Comparison of ENCODE assay signal across 1 cellular context in genomic region chr1:221919341-221919740, GRCh38.
TF ChIP-seq lines count a peak whose summit lies in the region.

No MANE protein-coding gene starts in this region.

TF ChIP-seq in GM23338, 12 proteins besides CTCF, POLR2A, EP300 and RAD21 (continued from another document):
- TF ChIP-seq, protein P1, sequence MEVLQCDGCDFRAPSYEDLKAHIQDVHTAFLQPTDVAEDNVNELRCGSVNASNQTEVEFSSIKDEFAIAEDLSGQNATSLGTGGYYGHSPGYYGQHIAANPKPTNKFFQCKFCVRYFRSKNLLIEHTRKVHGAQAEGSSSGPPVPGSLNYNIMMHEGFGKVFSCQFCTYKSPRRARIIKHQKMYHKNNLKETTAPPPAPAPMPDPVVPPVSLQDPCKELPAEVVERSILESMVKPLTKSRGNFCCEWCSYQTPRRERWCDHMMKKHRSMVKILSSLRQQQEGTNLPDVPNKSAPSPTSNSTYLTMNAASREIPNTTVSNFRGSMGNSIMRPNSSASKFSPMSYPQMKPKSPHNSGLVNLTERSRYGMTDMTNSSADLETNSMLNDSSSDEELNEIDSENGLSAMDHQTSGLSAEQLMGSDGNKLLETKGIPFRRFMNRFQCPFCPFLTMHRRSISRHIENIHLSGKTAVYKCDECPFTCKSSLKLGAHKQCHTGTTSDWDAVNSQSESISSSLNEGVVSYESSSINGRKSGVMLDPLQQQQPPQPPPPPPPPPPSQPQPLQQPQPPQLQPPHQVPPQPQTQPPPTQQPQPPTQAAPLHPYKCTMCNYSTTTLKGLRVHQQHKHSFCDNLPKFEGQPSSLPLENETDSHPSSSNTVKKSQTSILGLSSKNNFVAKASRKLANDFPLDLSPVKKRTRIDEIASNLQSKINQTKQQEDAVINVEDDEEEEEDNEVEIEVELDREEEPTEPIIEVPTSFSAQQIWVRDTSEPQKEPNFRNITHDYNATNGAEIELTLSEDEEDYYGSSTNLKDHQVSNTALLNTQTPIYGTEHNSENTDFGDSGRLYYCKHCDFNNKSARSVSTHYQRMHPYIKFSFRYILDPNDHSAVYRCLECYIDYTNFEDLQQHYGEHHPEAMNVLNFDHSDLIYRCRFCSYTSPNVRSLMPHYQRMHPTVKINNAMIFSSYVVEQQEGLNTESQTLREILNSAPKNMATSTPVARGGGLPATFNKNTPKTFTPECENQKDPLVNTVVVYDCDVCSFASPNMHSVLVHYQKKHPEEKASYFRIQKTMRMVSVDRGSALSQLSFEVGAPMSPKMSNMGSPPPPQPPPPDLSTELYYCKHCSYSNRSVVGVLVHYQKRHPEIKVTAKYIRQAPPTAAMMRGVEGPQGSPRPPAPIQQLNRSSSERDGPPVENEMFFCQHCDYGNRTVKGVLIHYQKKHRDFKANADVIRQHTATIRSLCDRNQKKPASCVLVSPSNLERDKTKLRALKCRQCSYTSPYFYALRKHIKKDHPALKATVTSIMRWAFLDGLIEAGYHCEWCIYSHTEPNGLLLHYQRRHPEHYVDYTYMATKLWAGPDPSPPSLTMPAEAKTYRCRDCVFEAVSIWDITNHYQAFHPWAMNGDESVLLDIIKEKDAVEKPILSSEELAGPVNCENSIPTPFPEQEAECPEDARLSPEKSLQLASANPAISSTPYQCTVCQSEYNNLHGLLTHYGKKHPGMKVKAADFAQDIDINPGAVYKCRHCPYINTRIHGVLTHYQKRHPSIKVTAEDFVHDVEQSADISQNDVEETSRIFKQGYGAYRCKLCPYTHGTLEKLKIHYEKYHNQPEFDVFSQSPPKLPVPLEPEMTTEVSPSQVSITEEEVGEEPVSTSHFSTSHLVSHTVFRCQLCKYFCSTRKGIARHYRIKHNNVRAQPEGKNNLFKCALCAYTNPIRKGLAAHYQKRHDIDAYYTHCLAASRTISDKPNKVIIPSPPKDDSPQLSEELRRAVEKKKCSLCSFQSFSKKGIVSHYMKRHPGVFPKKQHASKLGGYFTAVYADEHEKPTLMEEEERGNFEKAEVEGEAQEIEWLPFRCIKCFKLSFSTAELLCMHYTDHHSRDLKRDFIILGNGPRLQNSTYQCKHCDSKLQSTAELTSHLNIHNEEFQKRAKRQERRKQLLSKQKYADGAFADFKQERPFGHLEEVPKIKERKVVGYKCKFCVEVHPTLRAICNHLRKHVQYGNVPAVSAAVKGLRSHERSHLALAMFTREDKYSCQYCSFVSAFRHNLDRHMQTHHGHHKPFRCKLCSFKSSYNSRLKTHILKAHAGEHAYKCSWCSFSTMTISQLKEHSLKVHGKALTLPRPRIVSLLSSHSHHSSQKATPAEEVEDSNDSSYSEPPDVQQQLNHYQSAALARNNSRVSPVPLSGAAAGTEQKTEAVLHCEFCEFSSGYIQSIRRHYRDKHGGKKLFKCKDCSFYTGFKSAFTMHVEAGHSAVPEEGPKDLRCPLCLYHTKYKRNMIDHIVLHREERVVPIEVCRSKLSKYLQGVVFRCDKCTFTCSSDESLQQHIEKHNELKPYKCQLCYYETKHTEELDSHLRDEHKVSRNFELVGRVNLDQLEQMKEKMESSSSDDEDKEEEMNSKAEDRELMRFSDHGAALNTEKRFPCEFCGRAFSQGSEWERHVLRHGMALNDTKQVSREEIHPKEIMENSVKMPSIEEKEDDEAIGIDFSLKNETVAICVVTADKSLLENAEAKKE (CRISPR knock-in tag; IDR thresholded peaks at IDR 0.05), result no peak
- no peak for TF ChIP-seq REST (IDR thresholded peaks at IDR 0.05; ENCODE audit: unreplicated experiment)
